Comparison of ENCODE assay signal across 19 cellular contexts in the genomic region with DNA sequence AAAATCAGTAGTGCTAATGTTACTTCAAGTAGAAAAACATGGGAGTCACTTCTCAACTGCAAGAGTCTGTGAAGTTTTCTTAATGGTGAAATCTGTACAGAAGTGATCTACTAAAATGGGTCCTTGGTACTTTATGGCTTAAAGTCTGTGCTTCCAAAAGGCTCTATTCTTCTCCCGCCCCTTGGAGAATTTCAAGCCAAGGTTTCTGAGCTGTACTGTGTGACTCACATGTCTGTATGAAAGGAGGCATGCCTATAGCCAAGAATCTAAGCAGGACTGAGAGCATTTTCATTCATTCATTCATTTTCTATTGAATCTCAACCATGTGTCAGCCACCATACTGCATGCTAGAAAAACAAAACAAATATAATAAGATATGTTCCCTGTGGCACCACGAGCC. TPM values are rescaled to one million over a fixed set of nuclear protein-coding genes. Genes with fewer than 3 reads are reported as not detected.
DNase-seq lines count a peak whose midpoint lies in the region; ATAC-seq and TF ChIP-seq lines count a peak whose summit lies in the region.
"Had no signal": no experiment of that assay in that cellular context is flagged by ENCODE, and none has a peak within 500 bp of the region (broad histone marks: within the 10 kb centered on the region; RNA-seq: fewer than 3 reads in every experiment).

No MANE protein-coding gene starts in this region.

- no peak overlapping the region for H4K91ac ChIP-seq in H9 (ENCODE audit: insufficient read length, low read depth, low read length)

- H3K27me3 ChIP-seq in MG63 (no peaks in the 10 kb centered on the region), H9 (ENCODE audit: insufficient read depth, low read length) (no peaks in the 10 kb centered on the region)

- H3K4me3 ChIP-seq in MG63 (no peak overlapping the region), epithelial cell of esophagus (ENCODE audit: low read length) (no peak overlapping the region)
- H3K4me3 ChIP-seq: GM23338 had no signal

- no peak overlapping the region for H3K4ac ChIP-seq in H9 (ENCODE audit: low read depth, low read length)

- H3K9me3 Mint-ChIP-seq in stimulated activated effector memory CD8-positive, alpha-beta T cell treated with anti-CD3 and anti-CD28 coated beads, Interleukin-12 subunit alpha, Interleukin-12 subunit beta, amount 100 ng/mL, for 72 hours, result no peaks in the 10 kb centered on the region
- peaks cover 6 to 8% of the 10 kb centered on the region in 2 experiments for H3K9me3 Mint-ChIP-seq in H9

- H3K23ac ChIP-seq in H9 (ENCODE audit: insufficient read length, low read depth, low read length), result no peak overlapping the region

- TF ChIP-seq CTCF in epithelial cell of esophagus (IDR thresholded peaks at IDR 0.05; ENCODE audit: insufficient read depth, low read depth, low read length, missing control alignments) (no peak), H9 (conservative IDR thresholded peaks at IDR 0.05) (no peak)

- H2BK12ac ChIP-seq in H9 (ENCODE audit: insufficient read length, low read depth, low read length), result no peak overlapping the region

- no peaks in the 10 kb centered on the region for H3K36me3 Mint-ChIP-seq in stimulated activated effector memory CD8-positive, alpha-beta T cell treated with anti-CD3 and anti-CD28 coated beads, Interleukin-12 subunit alpha, Interleukin-12 subunit beta, amount 100 ng/mL, for 72 hours
- peaks cover 0 to 6% (median 0%) of the 10 kb centered on the region in 3 experiments; a peak in 2 of 7 replicates for H3K36me3 Mint-ChIP-seq in H9 (ENCODE audit: insufficient read depth in 1 of 3, low read depth in 3 of 3)
- H3K36me3 Mint-ChIP-seq: CD14-positive monocyte had no signal

- no peak overlapping the region for H2BK120ac ChIP-seq in H9 (ENCODE audit: low read depth, low read length, poor library complexity, severe bottlenecking)

- no peak overlapping the region for H2BK15ac ChIP-seq in H9 (ENCODE audit: low read depth, low read length)

- H3K27me3 Mint-ChIP-seq in H9 (ENCODE audit: low read depth), result peaks cover 4% of the 10 kb centered on the region; the same call in 1 of the 2 replicates

- H3K4me3 Mint-ChIP-seq in stimulated activated effector memory CD8-positive, alpha-beta T cell treated with anti-CD3 and anti-CD28 coated beads, Interleukin-12 subunit alpha, Interleukin-12 subunit beta, amount 100 ng/mL, for 72 hours, result no peak overlapping the region
- no peak overlapping the region for H3K4me3 Mint-ChIP-seq in H9
- H3K4me3 Mint-ChIP-seq: CD14-positive monocyte, GM23338 had no signal

- H3K27ac Mint-ChIP-seq in stimulated activated effector memory CD8-positive, alpha-beta T cell treated with anti-CD3 and anti-CD28 coated beads, Interleukin-12 subunit alpha, Interleukin-12 subunit beta, amount 100 ng/mL, for 72 hours, result no peak overlapping the region
- 0 out of 7 replicates have a peak overlapping the region, but pooled peaks of 1 of the 3 experiments have one; percentile 44 for H3K27ac Mint-ChIP-seq in H9
- H3K27ac Mint-ChIP-seq: CD14-positive monocyte, GM23338 had no signal

- no peak overlapping the region for H2AFZ ChIP-seq in H9 (ENCODE audit: low read length)
- H2AFZ ChIP-seq: GM23338 had no signal

- DNase-seq in EH (ENCODE audit: low read depth) (peak; percentile 20), MG63 (peak; percentile 56), epithelial cell of esophagus (ENCODE audit: low read depth) (peak; percentile 49), ureter (ENCODE audit: low spot score) (no peak), H9 (no peak), NCI-H446 treated with DMSO at 0.1 percent for 48 hours (lab: John Stamatoyannopoulos, UW) (no peak)
- DNase-seq in stimulated activated effector memory CD8-positive, alpha-beta T cell treated with anti-CD3 and anti-CD28 coated beads, Interleukin-12 subunit alpha, Interleukin-12 subunit beta, amount 100 ng/mL, for 72 hours (ENCODE audit: low spot score in 2 of 2), result no peak
- DNase-seq: COR-L47, KG1, MV-4-11, NCI-H1694 treated with DMSO at 0.1 percent for 48 hours, NCI-H226, NCI-H524 treated with DMSO at 0.1 percent for 48 hours, Right ventricle myocardium superior, SW 1271 had no signal

- H4K20me1 ChIP-seq in H9 (ENCODE audit: control insufficient read depth, insufficient read depth, insufficient read length), result no peaks in the 10 kb centered on the region

- no peak overlapping the region for H3K4me2 ChIP-seq in H9 (ENCODE audit: insufficient read depth, insufficient read length, low read length)
- H3K4me2 ChIP-seq: GM23338 had no signal

- H2BK5ac ChIP-seq in H9 (ENCODE audit: insufficient read length, low read length), result no peak overlapping the region

- no peak for ATAC-seq in stimulated activated effector memory CD8-positive, alpha-beta T cell treated with anti-CD3 and anti-CD28 coated beads, Interleukin-12 subunit alpha, Interleukin-12 subunit beta, amount 100 ng/mL, for 72 hours
- ATAC-seq: GM23338, HepG2, Panc1 had no signal

- H3K4me1 ChIP-seq in H9 (ENCODE audit: insufficient read depth, low read length), result no peaks in the 10 kb centered on the region

- H3K56ac ChIP-seq in H9 (ENCODE audit: insufficient read length, low read depth, low read length), result no peak overlapping the region

- H3T11ph ChIP-seq in H9 (ENCODE audit: low read length), result no peak overlapping the region

- H3K9me3 ChIP-seq in MG63 (peaks cover 2% of the 10 kb centered on the region; the same call in 1 of the 2 replicates), H9 (ENCODE audit: control insufficient read depth, low read depth, low read length) (no peaks in the 10 kb centered on the region)

- no peak overlapping the region for H3K18ac ChIP-seq in H9 (ENCODE audit: insufficient read length, low read depth, low read length)

- H4K8ac ChIP-seq in H9 (replicated peaks; ENCODE audit: insufficient read length, low read depth, low read length), result no peak overlapping the region

- no peaks in the 10 kb centered on the region for H3K23me2 ChIP-seq in H9 (ENCODE audit: insufficient read length, low read depth, low read length, poor library complexity, severe bottlenecking)

- no peak overlapping the region for H3K9ac ChIP-seq in H9 (ENCODE audit: extremely low read depth, insufficient read length, low read length)

- H3K4me1 Mint-ChIP-seq in stimulated activated effector memory CD8-positive, alpha-beta T cell treated with anti-CD3 and anti-CD28 coated beads, Interleukin-12 subunit alpha, Interleukin-12 subunit beta, amount 100 ng/mL, for 72 hours, result no peaks in the 10 kb centered on the region
- H3K4me1 Mint-ChIP-seq in H9, result no peaks in the 10 kb centered on the region
- H3K4me1 Mint-ChIP-seq: CD14-positive monocyte, GM23338 had no signal

- no peak overlapping the region for H3K14ac ChIP-seq in H9 (ENCODE audit: insufficient read depth, low read length)

- H3K36me3 ChIP-seq in MG63, result no peaks in the 10 kb centered on the region

- H2AK5ac ChIP-seq in H9 (ENCODE audit: insufficient read length, low read length), result no peak overlapping the region

- no CpG with 5 or more reads among the region's 2 CpGs for WGBS in H9 (ENCODE audit: extremely low coverage, insufficient read length, low lambda C conversion rate)

- H2BK20ac ChIP-seq in H9 (ENCODE audit: low read depth, low read length, poor library complexity, severe bottlenecking), result no peak overlapping the region

- no peak overlapping the region for H3K27ac ChIP-seq in H9 (ENCODE audit: insufficient read length, low read depth, low read length)

- H3K79me2 ChIP-seq in H9 (ENCODE audit: insufficient read depth, low read length), result no peaks in the 10 kb centered on the region

- no peak overlapping the region for H4K5ac ChIP-seq in H9 (ENCODE audit: insufficient read length, low read depth, low read length)

- no peaks in the 10 kb centered on the region for H3K79me1 ChIP-seq in H9 (ENCODE audit: insufficient read depth, low read depth, low read length, poor library complexity, severe bottlenecking)

RNA-seq across cellular contexts. Expression of a gene that starts 19.8 kb away (rescaled TPM):
- 40.2 and 46.7 TPM in 2 replicates for total RNA-seq in MG63 (2014; rRNA removed; shearing (Covaris generic); ENCODE audit: low replicate concordance)
- total RNA-seq in ureter, result 79.7 TPM
- total RNA-seq in H9 (2021), result 114 and 115 TPM in 2 replicates

Comparison
In these comparisons a context has a peak if more than half of its experiments do, and no peak if none do; other contexts are left out.
1. DNase-seq: peak in EH (single experiment), MG63 (single experiment) and epithelial cell of esophagus (single experiment); none in stimulated activated effector memory CD8-positive, alpha-beta T cell treated with anti-CD3 and anti-CD28 coated beads, Interleukin-12 subunit alpha, Interleukin-12 subunit beta, amount 100 ng/mL, for 72 hours (0 of 2), ureter (single experiment), H9 (single experiment) and NCI-H446 treated with DMSO at 0.1 percent for 48 hours (single experiment).